In the genomic region with DNA sequence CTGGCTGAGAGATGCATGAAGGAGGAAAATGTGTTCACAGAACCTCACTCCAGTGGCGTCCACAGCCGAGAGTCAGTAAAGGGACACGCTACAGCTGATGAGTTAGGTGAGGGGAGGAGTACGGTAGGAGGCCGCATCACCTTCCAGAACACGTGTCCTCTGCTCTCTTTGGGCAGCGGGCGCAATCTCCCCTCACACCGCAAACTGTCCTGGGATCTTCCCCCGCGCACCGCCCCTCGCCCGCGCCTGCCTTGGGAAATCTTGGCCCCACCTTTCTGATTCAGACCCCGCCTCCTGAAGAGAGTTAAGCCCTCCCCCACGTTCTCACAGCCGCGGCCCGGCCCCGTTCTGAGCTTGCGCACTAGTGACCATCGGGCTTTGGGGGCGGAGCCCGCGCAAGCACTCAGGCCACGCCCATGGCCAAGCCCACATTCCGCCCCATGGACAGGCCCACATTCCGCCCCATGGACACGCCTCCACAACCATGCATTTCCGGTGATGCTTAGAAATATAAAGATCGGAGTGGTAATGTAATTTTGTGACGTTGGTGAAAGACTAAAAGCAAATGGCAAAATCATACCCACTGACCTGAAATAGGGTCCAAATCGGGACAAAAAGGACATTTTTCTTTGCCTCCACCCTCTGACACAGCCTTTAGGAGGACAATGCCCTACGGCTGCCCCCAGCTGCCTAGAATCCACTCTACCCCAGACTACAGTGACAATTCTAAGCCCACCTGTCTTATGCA, we compare ENCODE assay signal across 8 cellular contexts. TPM values are rescaled to one million over a fixed set of nuclear protein-coding genes. Genes with fewer than 3 reads are reported as not detected.
A peak's percentile ranks its signal among the peaks of the same experiment; 100 is the strongest.
DNase-seq lines count a peak whose midpoint lies in the region; ATAC-seq and TF ChIP-seq lines count a peak whose summit lies in the region.

No MANE protein-coding gene starts in this region.

- H3K27me3 ChIP-seq in thoracic aorta (replicated peaks; ENCODE audit: insufficient read depth) = no peaks in the 10 kb centered on the region

- H3K36me3 Mint-ChIP-seq in activated naive CD8-positive, alpha-beta T cell treated with anti-CD3 and anti-CD28 coated beads for 36 hours = no peaks in the 10 kb centered on the region
- H3K36me3 Mint-ChIP-seq in osteocyte (ENCODE audit: unreplicated experiment) = no peaks in the 10 kb centered on the region

- H3K4me1 Mint-ChIP-seq in activated naive CD8-positive, alpha-beta T cell treated with anti-CD3 and anti-CD28 coated beads for 36 hours = peaks cover 12% of the 10 kb centered on the region
- H3K4me1 Mint-ChIP-seq in osteocyte (ENCODE audit: unreplicated experiment) = peaks cover 25% of the 10 kb centered on the region

- H3K9me3 ChIP-seq in thoracic aorta = no peaks in the 10 kb centered on the region

- peak overlapping the region in 1 of 2 donors; percentile 47 for H3K27ac ChIP-seq in thoracic aorta

- peak; percentile 94 for ATAC-seq in HG02588 (IDR thresholded peaks at IDR 0.05; ENCODE audit: unreplicated experiment)
- peak; percentile 86 for ATAC-seq in thoracic aorta (ENCODE audit: insufficient number of reproducible peaks, low FRiP score, low read depth)

- intact Hi-C loops in head of caudate nucleus (cut with DNase I) = no loop called here

- peak overlapping the region; percentile 82 for H3K4me3 Mint-ChIP-seq in activated naive CD8-positive, alpha-beta T cell treated with anti-CD3 and anti-CD28 coated beads for 36 hours
- H3K4me3 Mint-ChIP-seq in osteocyte (ENCODE audit: unreplicated experiment) = peak overlapping the region; percentile 76

- no peaks in the 10 kb centered on the region for H3K27me3 Mint-ChIP-seq in activated naive CD8-positive, alpha-beta T cell treated with anti-CD3 and anti-CD28 coated beads for 36 hours
- no peaks in the 10 kb centered on the region for H3K27me3 Mint-ChIP-seq in osteocyte (ENCODE audit: unreplicated experiment)

- DNase-seq in GM03348 (ENCODE audit: low spot score) = peak; percentile 93
- DNase-seq in NCI-H1092 treated with DMSO at 0.1 percent for 48 hours (lab: John Stamatoyannopoulos, UW) = peak; percentile 93
- peak; percentile 62 for DNase-seq in SKM-1 treated with dmso at 0.1 percent for 144 hours (lab: John Stamatoyannopoulos, UW; ENCODE audit: unreplicated experiment)
- DNase-seq in activated naive CD8-positive, alpha-beta T cell treated with anti-CD3 and anti-CD28 coated beads for 36 hours = peak; percentile 88
- DNase-seq in head of caudate nucleus = peak; percentile 80 to 96 (median 90)
- peak; percentile 96 for DNase-seq in osteocyte (ENCODE audit: extremely low spot score, unreplicated experiment)
- peak; percentile 65 for DNase-seq in thoracic aorta (ENCODE audit: low spot score)

- peaks cover 0 to 7% of the 10 kb centered on the region in 2 donors for H3K4me1 ChIP-seq in thoracic aorta (ENCODE audit: control insufficient read depth in 1 of 2, low read depth in 2 of 2)

- TF ChIP-seq CTCF in osteocyte (IDR thresholded peaks at IDR 0.05) (no peak), thoracic aorta (IDR thresholded peaks at IDR 0.05) (no peak)

- H3K9me3 Mint-ChIP-seq in activated naive CD8-positive, alpha-beta T cell treated with anti-CD3 and anti-CD28 coated beads for 36 hours = no peaks in the 10 kb centered on the region
- H3K9me3 Mint-ChIP-seq in osteocyte (ENCODE audit: unreplicated experiment) = no peaks in the 10 kb centered on the region

- H3K36me3 ChIP-seq in thoracic aorta = no peaks in the 10 kb centered on the region

- peak overlapping the region; percentile 73 for H3K4me3 ChIP-seq in thoracic aorta

- H3K27ac Mint-ChIP-seq in activated naive CD8-positive, alpha-beta T cell treated with anti-CD3 and anti-CD28 coated beads for 36 hours = peak overlapping the region; percentile 20
- peak overlapping the region; percentile 71 for H3K27ac Mint-ChIP-seq in osteocyte (ENCODE audit: unreplicated experiment)

RNA-seq across cellular contexts. Expression of gene SMIM10, which starts 13.3 kb away (rescaled TPM):
- total RNA-seq in activated naive CD8-positive, alpha-beta T cell treated with anti-CD3 and anti-CD28 coated beads for 36 hours = 1 to 10 TPM; 2.8 to 3.2 TPM
- total RNA-seq in osteocyte (3.2 and 3.3 TPM in 2 replicates), thoracic aorta (10 to 100 TPM in 1 of 2 donors, 1 to 10 TPM in 1; 9.9 to 14.6 TPM)

RNA-seq across cellular contexts. Expression of gene RTL8B, which starts 18.3 kb away (rescaled TPM):
- total RNA-seq in activated naive CD8-positive, alpha-beta T cell treated with anti-CD3 and anti-CD28 coated beads for 36 hours = 1 to 10 TPM; 1.7 to 1.8 TPM
- total RNA-seq in osteocyte = 27.9 and 33.1 TPM in 2 replicates
- 10 to 100 TPM; 15.0 to 22.5 TPM for total RNA-seq in thoracic aorta

RNA-seq across cellular contexts. Expression of gene RTL8C, which starts 28.1 kb away (rescaled TPM):
- 10 to 100 TPM; 27.9 to 28.7 TPM for total RNA-seq in activated naive CD8-positive, alpha-beta T cell treated with anti-CD3 and anti-CD28 coated beads for 36 hours
- total RNA-seq in osteocyte = 213 and 230 TPM in 2 replicates
- 100 to 1,000 TPM in 1 of 2 donors, 10 to 100 TPM in 1; 84.3 to 168 TPM for total RNA-seq in thoracic aorta

RNA-seq across cellular contexts. Expression of gene RTL8A, which starts 47.9 kb away (rescaled TPM):
- 1 to 10 TPM; 8.0 to 8.2 TPM for total RNA-seq in activated naive CD8-positive, alpha-beta T cell treated with anti-CD3 and anti-CD28 coated beads for 36 hours
- 56.4 and 58.6 TPM in 2 replicates for total RNA-seq in osteocyte
- 10 to 100 TPM; 12.7 to 17.1 TPM for total RNA-seq in thoracic aorta

Comparison
In these comparisons a context has a peak if more than half of its experiments do, and no peak if none do; other contexts are left out.
1. RNA of gene RTL8B, which starts 18.3 kb away (total RNA-seq): 27.9 to 33.1 TPM in osteocyte and 15.0 to 22.5 TPM in thoracic aorta; 1.7 to 1.8 TPM in activated naive CD8-positive, alpha-beta T cell treated with anti-CD3 and anti-CD28 coated beads for 36 hours; every median in the first group is over 4 times any median in the second.
2. Peak in every context shown above with its lines, with median percentiles within 50 percentile points of each other: DNase-seq.